8 cellular contexts compared by ENCODE assay signal in the genomic region with DNA sequence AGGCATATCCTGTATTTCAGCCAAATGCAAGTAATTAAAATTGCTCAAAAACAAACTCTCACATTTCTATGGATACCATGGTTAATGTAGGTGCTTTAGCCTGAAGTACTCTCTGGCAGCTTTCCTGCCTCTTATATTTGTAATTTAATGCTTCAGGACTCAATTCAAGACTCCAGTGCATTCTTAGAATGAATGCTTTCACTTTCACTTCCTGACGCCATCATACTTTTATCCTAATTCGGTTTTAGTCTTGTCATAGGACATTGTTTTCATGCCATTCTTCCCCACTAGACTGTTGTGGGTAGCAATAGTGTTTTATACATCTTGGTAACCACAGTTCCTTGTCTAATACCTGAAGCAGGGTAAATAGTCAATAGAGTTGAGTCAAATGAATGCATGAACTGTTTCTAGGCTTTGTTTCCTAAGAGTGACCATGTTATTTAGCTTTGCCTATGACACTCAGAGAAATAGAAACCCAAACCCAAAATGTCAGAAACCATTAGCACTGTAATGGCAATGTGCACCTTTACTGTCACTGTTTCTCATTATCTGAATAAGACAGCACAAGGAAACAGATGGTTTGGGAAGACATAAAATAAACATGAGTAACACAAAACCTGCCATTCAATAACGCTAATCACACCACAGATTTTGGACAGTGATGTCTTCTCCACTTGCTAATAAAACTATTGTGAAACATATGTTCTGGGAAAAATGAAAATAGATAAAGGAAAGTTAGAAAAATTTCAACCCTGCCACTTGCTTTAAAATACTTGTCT.
A peak's percentile ranks its signal among the peaks of the same experiment; 100 is the strongest.
DNase-seq lines count a peak whose midpoint lies in the region; ATAC-seq and TF ChIP-seq lines count a peak whose summit lies in the region.

No MANE protein-coding gene starts in this region.

- H3K27ac ChIP-seq in DOHH2 (ENCODE audit: low read depth, low read length), result no peak overlapping the region
- H3K27ac ChIP-seq in dorsolateral prefrontal cortex, result peak overlapping the region in 9 of 59 donors; percentile 1 to 49 (median 8)
- H3K27ac ChIP-seq in psoas muscle, result no peak overlapping the region

- no peaks in the 10 kb centered on the region for H3K27me3 Mint-ChIP-seq in activated CD4-positive, alpha-beta T cell treated with anti-CD3 and anti-CD28 coated beads, Interleukin-2, amount 10 ng/mL, durations not matched to agents 7 days and 5 days
- no peaks in the 10 kb centered on the region for H3K27me3 Mint-ChIP-seq in stimulated activated naive CD8-positive, alpha-beta T cell treated with anti-CD3 and anti-CD28 coated beads, Interleukin-15, amount 100 ng/mL, for 72 hours

- peaks cover 42% of the 10 kb centered on the region for H3K9me3 ChIP-seq in DOHH2 (ENCODE audit: control insufficient read depth, insufficient read depth, low read length)
- H3K9me3 ChIP-seq in psoas muscle, result no peaks in the 10 kb centered on the region

- no peak overlapping the region for H3K27ac Mint-ChIP-seq in activated CD4-positive, alpha-beta T cell treated with anti-CD3 and anti-CD28 coated beads, Interleukin-2, amount 10 ng/mL, durations not matched to agents 7 days and 5 days
- no peak overlapping the region for H3K27ac Mint-ChIP-seq in stimulated activated naive CD8-positive, alpha-beta T cell treated with anti-CD3 and anti-CD28 coated beads, Interleukin-15, amount 100 ng/mL, for 72 hours

- H3K9me3 Mint-ChIP-seq in activated CD4-positive, alpha-beta T cell treated with anti-CD3 and anti-CD28 coated beads, Interleukin-2, amount 10 ng/mL, durations not matched to agents 7 days and 5 days, result peaks cover 22% of the 10 kb centered on the region
- peaks cover 17 to 28% of the 10 kb centered on the region in 2 donors for H3K9me3 Mint-ChIP-seq in stimulated activated naive CD8-positive, alpha-beta T cell treated with anti-CD3 and anti-CD28 coated beads, Interleukin-15, amount 100 ng/mL, for 72 hours

- no peaks in the 10 kb centered on the region for H3K9me2 ChIP-seq in DOHH2 (replicated peaks; ENCODE audit: control insufficient read depth, low read length)

- no peak overlapping the region for H3K4me3 Mint-ChIP-seq in activated CD4-positive, alpha-beta T cell treated with anti-CD3 and anti-CD28 coated beads, Interleukin-2, amount 10 ng/mL, durations not matched to agents 7 days and 5 days
- H3K4me3 Mint-ChIP-seq in stimulated activated naive CD8-positive, alpha-beta T cell treated with anti-CD3 and anti-CD28 coated beads, Interleukin-15, amount 100 ng/mL, for 72 hours, result no peak overlapping the region

- ATAC-seq in psoas muscle (no peak), omental fat pad (ENCODE audit: low FRiP score) (no peak)
- no peak for ATAC-seq in stimulated activated naive CD8-positive, alpha-beta T cell treated with anti-CD3 and anti-CD28 coated beads, Interleukin-15, amount 100 ng/mL, for 72 hours

- DNase-seq in NCI-H2171 (lab: John Stamatoyannopoulos, UW) (peak; percentile 65), dorsolateral prefrontal cortex (no peak), psoas muscle (no peak), NOMO-1 treated with dmso at 0.1 percent for 144 hours (lab: John Stamatoyannopoulos, UW; ENCODE audit: unreplicated experiment) (no peak), omental fat pad (ENCODE audit: low spot score) (no peak)
- no peak for DNase-seq in activated CD4-positive, alpha-beta T cell treated with anti-CD3 and anti-CD28 coated beads, Interleukin-2, amount 10 ng/mL, durations not matched to agents 7 days and 5 days
- DNase-seq in stimulated activated naive CD8-positive, alpha-beta T cell treated with anti-CD3 and anti-CD28 coated beads, Interleukin-15, amount 100 ng/mL, for 72 hours, result no peak

- H3K36me3 ChIP-seq in DOHH2 (ENCODE audit: control insufficient read depth, low read length), result no peaks in the 10 kb centered on the region
- no peaks in the 10 kb centered on the region for H3K36me3 ChIP-seq in psoas muscle (ENCODE audit: insufficient read depth in 1 of 2, low read depth in 1 of 2)

- whole genome bisulfite sequencing in psoas muscle, 3 donors, result 18 to 27% (median 20%) methylated on average over 3 of the region's 3 CpGs

- intact Hi-C loops in dorsolateral prefrontal cortex (cut with DNase I) (no loop called here), psoas muscle (cut with DNase I) (no loop called here)

- no peak for TF ChIP-seq CTCF in DOHH2 (IDR thresholded peaks at IDR 0.05; ENCODE audit: low read depth, low read length, poor library complexity, severe bottlenecking)
- TF ChIP-seq CTCF in dorsolateral prefrontal cortex (IDR thresholded peaks at IDR 0.05 in 54 of 56, conservative IDR thresholded peaks at IDR 0.05 in 2 of 56; ENCODE audit: low read depth in 1 of 56, partially characterized antibody in 56 of 56), result no peak
- no peak for TF ChIP-seq CTCF in psoas muscle (IDR thresholded peaks at IDR 0.05)
- no peak for TF ChIP-seq CTCF in omental fat pad (IDR thresholded peaks at IDR 0.05)

- H3K27me3 ChIP-seq in DOHH2 (ENCODE audit: control insufficient read depth, low read length), result no peaks in the 10 kb centered on the region
- no peaks in the 10 kb centered on the region for H3K27me3 ChIP-seq in dorsolateral prefrontal cortex
- no peaks in the 10 kb centered on the region for H3K27me3 ChIP-seq in psoas muscle (ENCODE audit: insufficient read depth in 3 of 3, low read length in 2 of 3)

- H3K4me2 ChIP-seq in DOHH2 (ENCODE audit: low read length), result peak overlapping the region; percentile 6; the same call in 1 of the 2 replicates

- H3K4me1 ChIP-seq in DOHH2 (ENCODE audit: control insufficient read depth, low read length), result peaks cover 7% of the 10 kb centered on the region
- peaks cover 6% of the 10 kb centered on the region for H3K4me1 ChIP-seq in psoas muscle

- CTCF ChIA-PET in activated CD4-positive, alpha-beta T cell treated with anti-CD3 and anti-CD28 coated beads, Interleukin-2, amount 10 ng/mL, durations not matched to agents 7 days and 5 days (lab: Charles Lee), result no interaction called here

- POLR2A ChIA-PET in activated CD4-positive, alpha-beta T cell treated with anti-CD3 and anti-CD28 coated beads, Interleukin-2, amount 10 ng/mL, durations not matched to agents 7 days and 5 days (lab: Charles Lee), result no interaction called here

- H3K79me2 ChIP-seq in DOHH2 (ENCODE audit: control insufficient read depth, low read length), result no peaks in the 10 kb centered on the region

- no peaks in the 10 kb centered on the region for H3K36me3 Mint-ChIP-seq in activated CD4-positive, alpha-beta T cell treated with anti-CD3 and anti-CD28 coated beads, Interleukin-2, amount 10 ng/mL, durations not matched to agents 7 days and 5 days (ENCODE audit: low read depth)

- H3K4me3 ChIP-seq in DOHH2 (ENCODE audit: low read length), result no peak overlapping the region
- H3K4me3 ChIP-seq in dorsolateral prefrontal cortex, result peak overlapping the region; percentile 13 to 72 (median 51)
- peak overlapping the region; percentile 51 for H3K4me3 ChIP-seq in psoas muscle

- peaks cover 6% of the 10 kb centered on the region for H3K4me1 Mint-ChIP-seq in activated CD4-positive, alpha-beta T cell treated with anti-CD3 and anti-CD28 coated beads, Interleukin-2, amount 10 ng/mL, durations not matched to agents 7 days and 5 days
- H3K4me1 Mint-ChIP-seq in stimulated activated naive CD8-positive, alpha-beta T cell treated with anti-CD3 and anti-CD28 coated beads, Interleukin-15, amount 100 ng/mL, for 72 hours, result no peaks in the 10 kb centered on the region

- no peaks in the 10 kb centered on the region for H3F3A ChIP-seq in DOHH2 (ENCODE audit: control insufficient read depth, insufficient read depth)

- no peaks in the 10 kb centered on the region for H4K20me1 ChIP-seq in DOHH2 (ENCODE audit: control insufficient read depth, insufficient read depth, low read depth, low read length)
